ENCODE assay signal across 15 cellular contexts in genomic region chr21:29185172-29185571, GRCh38.
"Had no signal": no experiment of that assay in that cellular context is flagged by ENCODE, and none has a peak within 500 bp of the region (broad histone marks: within the 10 kb centered on the region; RNA-seq: fewer than 3 reads in every experiment).

No MANE protein-coding gene starts in this region.

- H3K9me3 ChIP-seq: sigmoid colon had no signal

- DNase-seq: activated CD4-positive, alpha-beta T cell treated with anti-CD3 and anti-CD28 coated beads, Interleukin-2, amount 10 ng/mL, durations not matched to agents 24 days and 14 days; activated CD8-positive, alpha-beta memory T cell treated with anti-CD3 and anti-CD28 coated beads for 24 hours; activated naive CD4-positive, alpha-beta T cell treated with Interleukin-2 at 50 U/mL for 16 hours; activated naive CD8-positive, alpha-beta T cell treated with anti-CD3 and anti-CD28 coated beads, Interleukin-2, amount 50 U/mL, for 24 hours; caudate nucleus; cortex of kidney; effector memory CD8-positive, alpha-beta T cell; hippocampal formation; naive thymus-derived CD4-positive, alpha-beta T cell; nucleus accumbens; sigmoid colon; stimulated activated CD4-positive, alpha-beta T cell treated with anti-CD3 and anti-CD28 coated beads, Interleukin-2, amount 100 ng/mL, for 48 hours; stimulated activated naive CD4-positive, alpha-beta T cell treated with Interleukin-2 at 50 U/mL for 16 hours; trophoblast cell had no signal

- H3K4me3 ChIP-seq: lung, sigmoid colon had no signal

- H3K27ac ChIP-seq: sigmoid colon had no signal

- H3K36me3 ChIP-seq: sigmoid colon had no signal

- H3K27me3 ChIP-seq: sigmoid colon had no signal
